8 cellular contexts compared by ENCODE assay signal in genomic region chr17:81034168-81034777, GRCh38. TPM values are rescaled to one million over a fixed set of nuclear protein-coding genes. Genes with fewer than 3 reads are reported as not detected.
DNase-seq lines count a peak whose midpoint lies in the region; ATAC-seq, FAIRE-seq and TF ChIP-seq lines count a peak whose summit lies in the region.

No MANE protein-coding gene starts in this region.

- no peaks in the 10 kb centered on the region for H3K27me3 Mint-ChIP-seq in Caco-2 (ENCODE audit: insufficient read depth, unreplicated experiment)

- DNase-seq in Caco-2 (no peak), ascending aorta (ENCODE audit: low spot score in 2 of 2) (no peak), kidney (no peak), suprapubic skin (ENCODE audit: low spot score in 2 of 2) (no peak), GF-D8 (lab: John Stamatoyannopoulos, UW) (no peak), glomerular visceral epithelial cell (ENCODE audit: extremely low spot score) (no peak), NCI-H748 (lab: John Stamatoyannopoulos, UW; ENCODE audit: unreplicated experiment) (no peak)

- no peak for TF ChIP-seq EP300 in suprapubic skin (IDR thresholded peaks at IDR 0.05)

- FAIRE-seq in kidney (lab: Jason Lieb, UNC), result no peak

- TF ChIP-seq CTCF in Caco-2 (IDR thresholded peaks at IDR 0.05; ENCODE audit: insufficient read depth in 1 of 2, low read depth in 1 of 2, low read length in 1 of 2, severe bottlenecking in 1 of 2, unreplicated experiment in 1 of 2) (no peak), ascending aorta (IDR thresholded peaks at IDR 0.05) (no peak), kidney (IDR thresholded peaks at IDR 0.05; ENCODE audit: borderline replicate concordance, extremely low read depth, insufficient read depth) (no peak), suprapubic skin (IDR thresholded peaks at IDR 0.05) (no peak)

- H3K4me3 Mint-ChIP-seq in Caco-2 (ENCODE audit: unreplicated experiment), result peak overlapping the region; percentile 79

- H3K27me3 ChIP-seq in Caco-2 (replicated peaks; ENCODE audit: control insufficient read depth, insufficient read depth, low read length) (no peaks in the 10 kb centered on the region), ascending aorta (no peaks in the 10 kb centered on the region), suprapubic skin (no peaks in the 10 kb centered on the region)

- H3K4me1 Mint-ChIP-seq in Caco-2 (ENCODE audit: low read depth, unreplicated experiment), result peaks cover 43% of the 10 kb centered on the region

- ATAC-seq in HG02885 (IDR thresholded peaks at IDR 0.05; ENCODE audit: poor library complexity, unreplicated experiment), result peak; percentile 10

- no peak overlapping the region for H3K27ac ChIP-seq in ascending aorta
- no peak overlapping the region for H3K27ac ChIP-seq in kidney (ENCODE audit: low read depth in 2 of 2, low read length in 2 of 2)
- peak overlapping the region; percentile 27 for H3K27ac ChIP-seq in suprapubic skin

- peak overlapping the region; percentile 37 to 69 for H3K9ac ChIP-seq in kidney (ENCODE audit: low read length in 2 of 2)

- H3K36me3 ChIP-seq in Caco-2 (ENCODE audit: control insufficient read depth, insufficient read depth, low read length) (no peaks in the 10 kb centered on the region), ascending aorta (no peaks in the 10 kb centered on the region), kidney (ENCODE audit: control insufficient read depth in 1 of 2, insufficient read depth in 2 of 2, low read length in 2 of 2) (peaks cover 0 to 4% of the 10 kb centered on the region in 2 donors), suprapubic skin (no peaks in the 10 kb centered on the region)

- no peak overlapping the region for H3K27ac Mint-ChIP-seq in Caco-2 (ENCODE audit: unreplicated experiment)

- H3K9me3 ChIP-seq in Caco-2, result no peaks in the 10 kb centered on the region
- H3K9me3 ChIP-seq in ascending aorta, result no peaks in the 10 kb centered on the region
- H3K9me3 ChIP-seq in kidney (ENCODE audit: control insufficient read depth in 1 of 2, low read length in 2 of 2), result no peaks in the 10 kb centered on the region
- no peaks in the 10 kb centered on the region for H3K9me3 ChIP-seq in suprapubic skin

- POLR2A ChIA-PET in Caco-2 (lab: Charles Lee), result interaction anchor here (2.2 kb wide), 1 partner anchor 9 kb away, joined by 8 read pairs; no protein-coding TSS in a partner anchor

- CTCF ChIA-PET in Caco-2 (lab: Charles Lee), result no interaction called here

- peaks cover 47% of the 10 kb centered on the region for H3K36me3 Mint-ChIP-seq in Caco-2 (ENCODE audit: insufficient read depth, unreplicated experiment)

- BruUV-seq in Caco-2 (replicated peaks; lab: Mats Ljungman, UMichigan), result no TSS peak

- no peak for TF ChIP-seq POLR2A in suprapubic skin (IDR thresholded peaks at IDR 0.05)

- WGBS in suprapubic skin, result 5% methylated on average over 19 of the region's 49 CpGs

- H3K9me3 Mint-ChIP-seq in Caco-2 (ENCODE audit: unreplicated experiment), result no peaks in the 10 kb centered on the region

- H3K4me3 ChIP-seq in Caco-2 (ENCODE audit: low read depth, low read length) (peak overlapping the region; percentile 74), ascending aorta (peak overlapping the region; percentile 62 to 68), kidney (ENCODE audit: low read length in 2 of 2) (peak overlapping the region; percentile 73), suprapubic skin (peak overlapping the region; percentile 78)

- intact Hi-C loops in Caco-2 (cut with micrococcal nuclease; ENCODE audit: unreplicated experiment) (no loop called here), ascending aorta (cut with DNase I) (loop anchor here (1.0 kb wide), 1 partner anchor 579 kb away; no protein-coding TSS in a partner anchor), kidney (cut with DNase I) (no loop called here)

- H3K4me1 ChIP-seq in Caco-2 (peaks cover 36% of the 10 kb centered on the region), ascending aorta (peaks cover 14 to 39% of the 10 kb centered on the region in 2 donors), kidney (ENCODE audit: control insufficient read depth in 1 of 2, insufficient read depth in 1 of 2, low read depth in 1 of 2, low read length in 2 of 2) (peaks cover 20 to 55% of the 10 kb centered on the region in 2 donors), suprapubic skin (peaks cover 54% of the 10 kb centered on the region)

RNA-seq across cellular contexts. Expression of gene BAIAP2, which starts 0.7 kb away (rescaled TPM):
- total RNA-seq in Caco-2 (2022), result 52.6 and 57.7 TPM in 2 replicates
- total RNA-seq in ascending aorta, result 14.4 TPM
- 45.8 TPM for total RNA-seq in kidney
- polyA plus RNA-seq in kidney (ENCODE audit: insufficient read depth, low read depth, low replicate concordance), result 44.5 TPM
- total RNA-seq in suprapubic skin, result 100 to 1,000 TPM; 214 to 283 (median 260) TPM

RNA-seq across cellular contexts. Expression of gene CHMP6, which starts 42.6 kb away (rescaled TPM):
- 20.1 and 23.2 TPM in 2 replicates for total RNA-seq in Caco-2 (2022)
- 32.1 TPM for total RNA-seq in ascending aorta
- 28.0 TPM for total RNA-seq in kidney
- polyA plus RNA-seq in kidney (ENCODE audit: insufficient read depth, low read depth, low replicate concordance), result 34.1 TPM
- 10 to 100 TPM; 17.5 to 35.6 (median 23.1) TPM for total RNA-seq in suprapubic skin
